ENCODE assay signal across 8 cellular contexts in the genomic region with DNA sequence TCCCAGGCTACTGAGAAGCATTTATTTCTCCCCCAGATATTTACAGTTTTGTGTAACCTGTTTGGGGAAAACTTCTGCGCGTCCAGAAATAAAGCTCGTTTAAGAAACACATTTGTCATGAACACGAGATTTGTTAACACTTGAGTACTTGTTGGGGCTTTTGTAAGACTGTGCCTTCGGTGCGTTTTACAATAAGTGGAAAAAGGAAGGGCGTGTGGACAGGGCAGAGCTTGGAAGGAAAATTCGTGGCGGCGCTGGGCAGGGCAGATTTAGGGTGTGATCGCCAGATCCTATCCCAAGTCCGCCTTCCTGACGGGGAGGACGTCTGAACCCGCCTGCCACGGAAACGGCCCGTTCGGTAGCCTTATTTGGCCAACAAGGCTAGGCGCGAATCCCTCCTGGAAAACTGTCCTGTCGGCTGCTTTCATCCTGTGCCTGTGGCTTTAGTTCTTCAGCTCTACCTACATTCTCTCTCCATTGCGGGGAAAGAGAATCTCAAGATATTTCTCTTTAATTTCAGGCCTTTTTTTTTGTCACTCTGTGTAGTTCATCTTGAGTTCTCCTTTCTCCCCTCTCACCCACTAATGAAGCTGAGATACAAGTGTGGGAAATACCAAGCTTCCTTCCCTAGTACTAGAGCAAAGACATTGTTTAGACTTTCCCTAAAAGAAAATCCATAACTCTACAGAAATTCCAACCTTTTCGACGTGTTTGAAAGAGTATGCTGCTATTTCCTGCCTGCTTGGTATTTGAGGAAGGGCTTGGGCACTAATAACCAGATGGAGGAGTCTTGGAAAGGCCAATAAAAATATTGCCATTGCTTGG. TPM values are rescaled to one million over a fixed set of nuclear protein-coding genes. Genes with fewer than 3 reads are reported as not detected.
DNase-seq lines count a peak whose midpoint lies in the region; ATAC-seq and TF ChIP-seq lines count a peak whose summit lies in the region.

No MANE protein-coding gene starts in this region.

- no peak for TF ChIP-seq CTCF in GM20000 (IDR thresholded peaks at IDR 0.05; ENCODE audit: extremely low read depth, missing control alignments)
- no peak for TF ChIP-seq CTCF in WTC11 (IDR thresholded peaks at IDR 0.05)
- no peak for TF ChIP-seq CTCF in lower leg skin (IDR thresholded peaks at IDR 0.05)

- TF ChIP-seq POLR2A in lower leg skin (IDR thresholded peaks at IDR 0.05): no peak

- peak overlapping the region; percentile 96 for H3K4me3 Mint-ChIP-seq in WTC11
- peak overlapping the region; percentile 81 for H3K4me3 Mint-ChIP-seq in stimulated activated effector memory CD8-positive, alpha-beta T cell treated with anti-CD3 and anti-CD28 coated beads, Interleukin-12 subunit alpha, Interleukin-12 subunit beta, amount 100 ng/mL, for 72 hours

- H3K4me3 ChIP-seq in effector memory CD4-positive, alpha-beta T cell (ENCODE audit: insufficient read depth, low read depth, low read length, poor library complexity, severe bottlenecking): peak overlapping the region; percentile 75
- peak overlapping the region; percentile 95 for H3K4me3 ChIP-seq in lower leg skin (ENCODE audit: low read depth, poor library complexity, severe bottlenecking)

- intact Hi-C loops in lower leg skin (cut with DNase I; ENCODE audit: low total_unique reads): no loop called here

- WGBS in lower leg skin, 2 donors: 0 to 1% methylated on average over 25 of the region's 25 CpGs

- CTCF ChIA-PET in WTC11 (lab: Charles Lee): interaction anchor here (1.5 kb wide), 1 partner anchor 125 kb away, joined by 3 read pairs; no protein-coding TSS in a partner anchor

- H3K27me3 ChIP-seq in effector memory CD4-positive, alpha-beta T cell (replicated peaks; ENCODE audit: control insufficient read depth, insufficient read depth, low read length, poor library complexity, severe bottlenecking): no peaks in the 10 kb centered on the region

- H3K36me3 ChIP-seq in effector memory CD4-positive, alpha-beta T cell (ENCODE audit: control insufficient read depth, insufficient read depth, low read length): no peaks in the 10 kb centered on the region

- H3K27me3 Mint-ChIP-seq in WTC11 (ENCODE audit: low read depth): peaks cover 9% of the 10 kb centered on the region

- peaks cover 10% of the 10 kb centered on the region for H3K36me3 Mint-ChIP-seq in WTC11
- H3K36me3 Mint-ChIP-seq in stimulated activated effector memory CD8-positive, alpha-beta T cell treated with anti-CD3 and anti-CD28 coated beads, Interleukin-12 subunit alpha, Interleukin-12 subunit beta, amount 100 ng/mL, for 72 hours: peaks cover 7% of the 10 kb centered on the region

- H3K4me1 Mint-ChIP-seq in WTC11: peaks cover 37% of the 10 kb centered on the region
- peaks cover 25% of the 10 kb centered on the region for H3K4me1 Mint-ChIP-seq in stimulated activated effector memory CD8-positive, alpha-beta T cell treated with anti-CD3 and anti-CD28 coated beads, Interleukin-12 subunit alpha, Interleukin-12 subunit beta, amount 100 ng/mL, for 72 hours

- H3K27ac ChIP-seq in effector memory CD4-positive, alpha-beta T cell (ENCODE audit: insufficient read depth, low read length, poor library complexity, severe bottlenecking): peak overlapping the region; percentile 63

- POLR2A ChIA-PET in WTC11 (lab: Charles Lee): interaction anchor here (0.6 kb wide), 1 partner anchor 38 kb away, joined by 3 read pairs; no protein-coding TSS in a partner anchor

- H3K9me3 Mint-ChIP-seq in WTC11: no peaks in the 10 kb centered on the region
- H3K9me3 Mint-ChIP-seq in stimulated activated effector memory CD8-positive, alpha-beta T cell treated with anti-CD3 and anti-CD28 coated beads, Interleukin-12 subunit alpha, Interleukin-12 subunit beta, amount 100 ng/mL, for 72 hours: no peaks in the 10 kb centered on the region

- DNase-seq in COLO829 (ENCODE audit: low spot score) (peak; percentile 49), GM20000 (ENCODE audit: low spot score) (peak; percentile 26), LoVo (ENCODE audit: low spot score) (peak; percentile 85), WTC11 (ENCODE audit: low spot score) (peak; percentile 64), lower leg skin (ENCODE audit: low spot score in 2 of 2) (peak; percentile 87 to 96), GF-D8 (lab: John Stamatoyannopoulos, UW) (no peak)
- DNase-seq in effector memory CD4-positive, alpha-beta T cell: peak in 1 of 3 donors; percentile 3
- DNase-seq in stimulated activated effector memory CD8-positive, alpha-beta T cell treated with anti-CD3 and anti-CD28 coated beads, Interleukin-12 subunit alpha, Interleukin-12 subunit beta, amount 100 ng/mL, for 72 hours (ENCODE audit: low spot score in 2 of 2): peak in 1 of 2 donors; percentile 55

- peak overlapping the region; percentile 28 for H3K27ac Mint-ChIP-seq in WTC11
- H3K27ac Mint-ChIP-seq in stimulated activated effector memory CD8-positive, alpha-beta T cell treated with anti-CD3 and anti-CD28 coated beads, Interleukin-12 subunit alpha, Interleukin-12 subunit beta, amount 100 ng/mL, for 72 hours: peak overlapping the region; percentile 85

- ATAC-seq in WTC11: peak; percentile 52
- ATAC-seq in stimulated activated effector memory CD8-positive, alpha-beta T cell treated with anti-CD3 and anti-CD28 coated beads, Interleukin-12 subunit alpha, Interleukin-12 subunit beta, amount 100 ng/mL, for 72 hours: no peak

- H3K9me3 ChIP-seq in effector memory CD4-positive, alpha-beta T cell (ENCODE audit: control insufficient read depth, low read length): no peaks in the 10 kb centered on the region

- peaks cover 11% of the 10 kb centered on the region for H3K4me1 ChIP-seq in effector memory CD4-positive, alpha-beta T cell (ENCODE audit: control insufficient read depth, insufficient read depth, low read length, poor library complexity, severe bottlenecking)

TF ChIP-seq in WTC11, 78 proteins besides CTCF, POLR2A, EP300 and RAD21 (continues in another document):
- TF ChIP-seq PRRX2 (CRISPR knock-in tag; IDR thresholded peaks at IDR 0.05) (no peak), ZNF423 (CRISPR knock-in tag; IDR thresholded peaks at IDR 0.05) (no peak), JAZF1 (CRISPR knock-in tag; IDR thresholded peaks at IDR 0.05) (no peak), FOXK1 (CRISPR knock-in tag; IDR thresholded peaks at IDR 0.05) (no peak), SOX15 (CRISPR knock-in tag; IDR thresholded peaks at IDR 0.05) (no peak), NFATC4 (CRISPR knock-in tag; IDR thresholded peaks at IDR 0.05) (no peak)
- TF ChIP-seq, protein P1, sequence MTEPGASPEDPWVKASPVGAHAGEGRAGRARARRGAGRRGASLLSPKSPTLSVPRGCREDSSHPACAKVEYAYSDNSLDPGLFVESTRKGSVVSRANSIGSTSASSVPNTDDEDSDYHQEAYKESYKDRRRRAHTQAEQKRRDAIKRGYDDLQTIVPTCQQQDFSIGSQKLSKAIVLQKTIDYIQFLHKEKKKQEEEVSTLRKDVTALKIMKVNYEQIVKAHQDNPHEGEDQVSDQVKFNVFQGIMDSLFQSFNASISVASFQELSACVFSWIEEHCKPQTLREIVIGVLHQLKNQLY (CRISPR knock-in tag; IDR thresholded peaks at IDR 0.05): no peak
- TF ChIP-seq, protein P2, sequence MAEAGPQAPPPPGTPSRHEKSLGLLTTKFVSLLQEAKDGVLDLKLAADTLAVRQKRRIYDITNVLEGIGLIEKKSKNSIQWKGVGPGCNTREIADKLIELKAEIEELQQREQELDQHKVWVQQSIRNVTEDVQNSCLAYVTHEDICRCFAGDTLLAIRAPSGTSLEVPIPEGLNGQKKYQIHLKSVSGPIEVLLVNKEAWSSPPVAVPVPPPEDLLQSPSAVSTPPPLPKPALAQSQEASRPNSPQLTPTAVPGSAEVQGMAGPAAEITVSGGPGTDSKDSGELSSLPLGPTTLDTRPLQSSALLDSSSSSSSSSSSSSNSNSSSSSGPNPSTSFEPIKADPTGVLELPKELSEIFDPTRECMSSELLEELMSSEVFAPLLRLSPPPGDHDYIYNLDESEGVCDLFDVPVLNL (CRISPR knock-in tag; IDR thresholded peaks at IDR 0.05; ENCODE audit: borderline replicate concordance, low read depth): no peak
- TF ChIP-seq, protein P3, sequence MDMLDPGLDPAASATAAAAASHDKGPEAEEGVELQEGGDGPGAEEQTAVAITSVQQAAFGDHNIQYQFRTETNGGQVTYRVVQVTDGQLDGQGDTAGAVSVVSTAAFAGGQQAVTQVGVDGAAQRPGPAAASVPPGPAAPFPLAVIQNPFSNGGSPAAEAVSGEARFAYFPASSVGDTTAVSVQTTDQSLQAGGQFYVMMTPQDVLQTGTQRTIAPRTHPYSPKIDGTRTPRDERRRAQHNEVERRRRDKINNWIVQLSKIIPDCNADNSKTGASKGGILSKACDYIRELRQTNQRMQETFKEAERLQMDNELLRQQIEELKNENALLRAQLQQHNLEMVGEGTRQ (CRISPR knock-in tag; IDR thresholded peaks at IDR 0.05): no peak
- TF ChIP-seq, protein P4, sequence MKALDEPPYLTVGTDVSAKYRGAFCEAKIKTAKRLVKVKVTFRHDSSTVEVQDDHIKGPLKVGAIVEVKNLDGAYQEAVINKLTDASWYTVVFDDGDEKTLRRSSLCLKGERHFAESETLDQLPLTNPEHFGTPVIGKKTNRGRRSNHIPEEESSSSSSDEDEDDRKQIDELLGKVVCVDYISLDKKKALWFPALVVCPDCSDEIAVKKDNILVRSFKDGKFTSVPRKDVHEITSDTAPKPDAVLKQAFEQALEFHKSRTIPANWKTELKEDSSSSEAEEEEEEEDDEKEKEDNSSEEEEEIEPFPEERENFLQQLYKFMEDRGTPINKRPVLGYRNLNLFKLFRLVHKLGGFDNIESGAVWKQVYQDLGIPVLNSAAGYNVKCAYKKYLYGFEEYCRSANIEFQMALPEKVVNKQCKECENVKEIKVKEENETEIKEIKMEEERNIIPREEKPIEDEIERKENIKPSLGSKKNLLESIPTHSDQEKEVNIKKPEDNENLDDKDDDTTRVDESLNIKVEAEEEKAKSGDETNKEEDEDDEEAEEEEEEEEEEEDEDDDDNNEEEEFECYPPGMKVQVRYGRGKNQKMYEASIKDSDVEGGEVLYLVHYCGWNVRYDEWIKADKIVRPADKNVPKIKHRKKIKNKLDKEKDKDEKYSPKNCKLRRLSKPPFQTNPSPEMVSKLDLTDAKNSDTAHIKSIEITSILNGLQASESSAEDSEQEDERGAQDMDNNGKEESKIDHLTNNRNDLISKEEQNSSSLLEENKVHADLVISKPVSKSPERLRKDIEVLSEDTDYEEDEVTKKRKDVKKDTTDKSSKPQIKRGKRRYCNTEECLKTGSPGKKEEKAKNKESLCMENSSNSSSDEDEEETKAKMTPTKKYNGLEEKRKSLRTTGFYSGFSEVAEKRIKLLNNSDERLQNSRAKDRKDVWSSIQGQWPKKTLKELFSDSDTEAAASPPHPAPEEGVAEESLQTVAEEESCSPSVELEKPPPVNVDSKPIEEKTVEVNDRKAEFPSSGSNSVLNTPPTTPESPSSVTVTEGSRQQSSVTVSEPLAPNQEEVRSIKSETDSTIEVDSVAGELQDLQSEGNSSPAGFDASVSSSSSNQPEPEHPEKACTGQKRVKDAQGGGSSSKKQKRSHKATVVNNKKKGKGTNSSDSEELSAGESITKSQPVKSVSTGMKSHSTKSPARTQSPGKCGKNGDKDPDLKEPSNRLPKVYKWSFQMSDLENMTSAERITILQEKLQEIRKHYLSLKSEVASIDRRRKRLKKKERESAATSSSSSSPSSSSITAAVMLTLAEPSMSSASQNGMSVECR (CRISPR knock-in tag; IDR thresholded peaks at IDR 0.05; ENCODE audit: borderline replicate concordance): no peak; the same call in 1 of the 2 replicates

RNA-seq across cellular contexts. Expression of a gene that starts 0.9 kb away (rescaled TPM):
- total RNA-seq in WTC11 (2021) (46.3 to 52.0 TPM (median 51.5 TPM) in 3 replicates), lower leg skin (10 to 100 TPM; 65.8 to 81.4 (median 72.0) TPM)
